ENCODE assay signal across 20 cellular contexts in genomic region chr2:239963646-239964205, GRCh38.
DNase-seq lines count a peak whose midpoint lies in the region; ATAC-seq, FAIRE-seq and TF ChIP-seq lines count a peak whose summit lies in the region.
"Had no signal": no experiment of that assay in that cellular context is flagged by ENCODE, and none has a peak within 500 bp of the region (broad histone marks: within the 10 kb centered on the region; RNA-seq: fewer than 3 reads in every experiment).

No MANE protein-coding gene starts in this region.

- FAIRE-seq in kidney (lab: Jason Lieb, UNC), result no peak

- intact Hi-C loops in activated T-helper 1 cell treated with anti-CD3 and anti-CD28 coated beads, Interleukin-12 subunit alpha, Interleukin-12 subunit beta, Interleukin-2, Interleukin-4 antibody, amounts not matched to agents 30 ng/mL and 10 ng/mL and 1 ng/mL, durations not matched to agents 14 hours and 24 hours and 36 hours (cut with micrococcal nuclease), result no loop called here
- intact Hi-C loops in kidney (cut with DNase I) (no loop called here), sigmoid colon (cut with DNase I) (no loop called here)

- no peak overlapping the region for H3K9ac ChIP-seq in kidney (ENCODE audit: low read length in 2 of 2)

- H3K4me1 Mint-ChIP-seq in GM23338 (peaks cover 14% of the 10 kb centered on the region), immature natural killer cell (no peaks in the 10 kb centered on the region)
- no peaks in the 10 kb centered on the region for H3K4me1 Mint-ChIP-seq in activated T-helper 1 cell treated with anti-CD3 and anti-CD28 coated beads, Interleukin-12 subunit alpha, Interleukin-12 subunit beta, Interleukin-2, Interleukin-4 antibody, amounts not matched to agents 30 ng/mL and 10 ng/mL and 1 ng/mL, durations not matched to agents 14 hours and 24 hours and 36 hours (ENCODE audit: low read depth)
- H3K4me1 Mint-ChIP-seq: IgD-negative memory B cell had no signal

- no peaks in the 10 kb centered on the region for H3K79me2 ChIP-seq in GM23338 (replicated peaks; ENCODE audit: insufficient read depth)

- H3K27ac Mint-ChIP-seq in GM23338 (peak overlapping the region; percentile 73), immature natural killer cell (no peak overlapping the region)
- H3K27ac Mint-ChIP-seq in activated T-helper 1 cell treated with anti-CD3 and anti-CD28 coated beads, Interleukin-12 subunit alpha, Interleukin-12 subunit beta, Interleukin-2, Interleukin-4 antibody, amounts not matched to agents 30 ng/mL and 10 ng/mL and 1 ng/mL, durations not matched to agents 14 hours and 24 hours and 36 hours, result peak overlapping the region; percentile 31
- H3K27ac Mint-ChIP-seq: IgD-negative memory B cell had no signal

- WGBS in sigmoid colon, 2 donors, result 97% methylated on average over 19 of the region's 19 CpGs

- H3K36me3 Mint-ChIP-seq in GM23338 (ENCODE audit: low read depth) (peaks cover 45% of the 10 kb centered on the region), immature natural killer cell (peaks cover 20 to 44% (median 20%) of the 10 kb centered on the region in 3 donors)
- peaks cover 18% of the 10 kb centered on the region for H3K36me3 Mint-ChIP-seq in activated T-helper 1 cell treated with anti-CD3 and anti-CD28 coated beads, Interleukin-12 subunit alpha, Interleukin-12 subunit beta, Interleukin-2, Interleukin-4 antibody, amounts not matched to agents 30 ng/mL and 10 ng/mL and 1 ng/mL, durations not matched to agents 14 hours and 24 hours and 36 hours (ENCODE audit: low read depth)

- TF ChIP-seq CTCF in GM23338 (conservative IDR thresholded peaks at IDR 0.05; ENCODE audit: low read depth in 2 of 2) (no peak), kidney (IDR thresholded peaks at IDR 0.05; ENCODE audit: borderline replicate concordance, extremely low read depth, insufficient read depth) (no peak), sigmoid colon (IDR thresholded peaks at IDR 0.05) (no peak), GM10266 (IDR thresholded peaks at IDR 0.05; ENCODE audit: control insufficient read depth, insufficient read depth, low read depth, missing control alignments) (no peak)

- H3K9me3 Mint-ChIP-seq in GM23338, result no peaks in the 10 kb centered on the region
- no peaks in the 10 kb centered on the region for H3K9me3 Mint-ChIP-seq in activated T-helper 1 cell treated with anti-CD3 and anti-CD28 coated beads, Interleukin-12 subunit alpha, Interleukin-12 subunit beta, Interleukin-2, Interleukin-4 antibody, amounts not matched to agents 30 ng/mL and 10 ng/mL and 1 ng/mL, durations not matched to agents 14 hours and 24 hours and 36 hours
- H3K9me3 Mint-ChIP-seq in immature natural killer cell, result no peaks in the 10 kb centered on the region

- TF ChIP-seq EP300 in sigmoid colon (IDR thresholded peaks at IDR 0.05), result no peak

- H3K4me3 Mint-ChIP-seq in GM23338, result no peak overlapping the region
- no peak overlapping the region for H3K4me3 Mint-ChIP-seq in activated T-helper 1 cell treated with anti-CD3 and anti-CD28 coated beads, Interleukin-12 subunit alpha, Interleukin-12 subunit beta, Interleukin-2, Interleukin-4 antibody, amounts not matched to agents 30 ng/mL and 10 ng/mL and 1 ng/mL, durations not matched to agents 14 hours and 24 hours and 36 hours
- no peak overlapping the region for H3K4me3 Mint-ChIP-seq in immature natural killer cell
- H3K4me3 Mint-ChIP-seq: IgD-negative memory B cell had no signal

- H3K4me1 ChIP-seq in GM23338 (ENCODE audit: insufficient read depth) (no peaks in the 10 kb centered on the region), kidney (ENCODE audit: control insufficient read depth in 1 of 2, insufficient read depth in 1 of 2, low read depth in 1 of 2, low read length in 2 of 2) (no peaks in the 10 kb centered on the region), sigmoid colon (peaks cover 0 to 12% (median 11%) of the 10 kb centered on the region in 4 donors)
- H3K4me1 ChIP-seq: HAP-1 had no signal

- H4K20me1 ChIP-seq in GM23338 (replicated peaks; ENCODE audit: insufficient read depth), result no peaks in the 10 kb centered on the region

- no peaks in the 10 kb centered on the region for H3K27me3 ChIP-seq in GM23338 (ENCODE audit: insufficient read depth)
- H3K27me3 ChIP-seq in sigmoid colon, result no peaks in the 10 kb centered on the region
- H3K27me3 ChIP-seq: MG63 had no signal

- H2AFZ ChIP-seq in GM23338, result no peak overlapping the region

- H3K36me3 ChIP-seq in GM23338 (ENCODE audit: insufficient read depth) (no peaks in the 10 kb centered on the region), kidney (ENCODE audit: control insufficient read depth in 1 of 2, insufficient read depth in 2 of 2, low read length in 2 of 2) (peaks cover 22 to 25% of the 10 kb centered on the region in 2 donors), sigmoid colon (peaks cover 0 to 67% (median 32%) of the 10 kb centered on the region in 4 donors)

- no peak for ATAC-seq in GM23338
- ATAC-seq: Panc1 had no signal

- H3K4me3 ChIP-seq in GM23338 (no peak overlapping the region), kidney (ENCODE audit: low read length in 2 of 2) (no peak overlapping the region), sigmoid colon (no peak overlapping the region)
- H3K4me3 ChIP-seq: HAP-1, MG63 had no signal

- peaks cover 6% of the 10 kb centered on the region for H3K27me3 Mint-ChIP-seq in GM23338 (ENCODE audit: insufficient read depth, low read depth, poor library complexity)
- no peaks in the 10 kb centered on the region for H3K27me3 Mint-ChIP-seq in activated T-helper 1 cell treated with anti-CD3 and anti-CD28 coated beads, Interleukin-12 subunit alpha, Interleukin-12 subunit beta, Interleukin-2, Interleukin-4 antibody, amounts not matched to agents 30 ng/mL and 10 ng/mL and 1 ng/mL, durations not matched to agents 14 hours and 24 hours and 36 hours (ENCODE audit: insufficient read depth)
- peaks cover 0 to 3% (median 0%) of the 10 kb centered on the region in 3 donors for H3K27me3 Mint-ChIP-seq in immature natural killer cell (ENCODE audit: low read depth in 3 of 3)
- H3K27me3 Mint-ChIP-seq: IgD-negative memory B cell had no signal

- no peak for TF ChIP-seq POLR2A in sigmoid colon (IDR thresholded peaks at IDR 0.05)

- H3K4me2 ChIP-seq in GM23338, result no peak overlapping the region

- H3F3A ChIP-seq in GM23338 (replicated peaks; ENCODE audit: low read depth), result no peaks in the 10 kb centered on the region

- H3K9me3 ChIP-seq in kidney (ENCODE audit: control insufficient read depth in 1 of 2, low read length in 2 of 2), result no peaks in the 10 kb centered on the region
- H3K9me3 ChIP-seq in sigmoid colon, result no peaks in the 10 kb centered on the region
- H3K9me3 ChIP-seq: HAP-1, MG63 had no signal

- H3K27ac ChIP-seq in GM23338 (ENCODE audit: low read depth) (no peak overlapping the region), kidney (ENCODE audit: low read depth in 2 of 2, low read length in 2 of 2) (no peak overlapping the region), sigmoid colon (no peak overlapping the region)
- H3K27ac ChIP-seq: C4-2B had no signal

- no peaks in the 10 kb centered on the region for H3K9me2 ChIP-seq in GM23338 (ENCODE audit: insufficient read depth)

- DNase-seq in GM23338 (ENCODE audit: low spot score) (no peak), kidney (peak; percentile 43), sigmoid colon (peak; percentile 58), SW480 (ENCODE audit: low spot score) (no peak), immature natural killer cell (no peak), GM10266 (ENCODE audit: extremely low spot score) (no peak), NCI-H2227 treated with DMSO at 0.1 percent for 48 hours (lab: John Stamatoyannopoulos, UW) (no peak)
- no peak for DNase-seq in activated T-helper 1 cell treated with anti-CD3 and anti-CD28 coated beads, Interleukin-12 subunit alpha, Interleukin-12 subunit beta, Interleukin-2, Interleukin-4 antibody, amounts not matched to agents 30 ng/mL and 10 ng/mL and 1 ng/mL, durations not matched to agents 14 hours and 24 hours and 36 hours (ENCODE audit: low spot score)
- DNase-seq: ACHN, DMS79 treated with DMSO at 0.1 percent for 48 hours, Kasumi-1, MG63, NCI-H1048, NCI-H1436, NCI-H1930, NCI-H526 treated with DMSO at 0.1 percent for 48 hours had no signal

TF ChIP-seq in GM23338, 12 proteins besides CTCF, POLR2A, EP300 and RAD21 (continues in another document):
- TF ChIP-seq ZNF114 (CRISPR knock-in tag; IDR thresholded peaks at IDR 0.05), result no peak
- no peak for TF ChIP-seq EZH2 (IDR thresholded peaks at IDR 0.05; ENCODE audit: low read depth, unreplicated experiment)
- TF ChIP-seq NANOG (IDR thresholded peaks at IDR 0.05; ENCODE audit: borderline replicate concordance), result no peak
- TF ChIP-seq STAT1 (IDR thresholded peaks at IDR 0.05; ENCODE audit: unreplicated experiment), result no peak
- no peak for TF ChIP-seq ETS1 (IDR thresholded peaks at IDR 0.05)
- no peak for TF ChIP-seq ZNF331 (CRISPR knock-in tag; IDR thresholded peaks at IDR 0.05; ENCODE audit: low read depth)
- no peak for TF ChIP-seq CREB1 (CRISPR knock-in tag; IDR thresholded peaks at IDR 0.05; ENCODE audit: low read depth)

Comparison
In these comparisons a context has a peak if more than half of its experiments do, and no peak if none do; other contexts are left out.
1. DNase-seq: peak in kidney (single experiment) and sigmoid colon (single experiment); none in GM23338 (single experiment), activated T-helper 1 cell treated with anti-CD3 and anti-CD28 coated beads, Interleukin-12 subunit alpha, Interleukin-12 subunit beta, Interleukin-2, Interleukin-4 antibody, amounts not matched to agents 30 ng/mL and 10 ng/mL and 1 ng/mL, durations not matched to agents 14 hours and 24 hours and 36 hours (single experiment), SW480 (single experiment), immature natural killer cell (0 of 3), GM10266 (single experiment) and NCI-H2227 treated with DMSO at 0.1 percent for 48 hours (single experiment).
2. H3K27ac Mint-ChIP-seq: peak in GM23338 (single experiment) and activated T-helper 1 cell treated with anti-CD3 and anti-CD28 coated beads, Interleukin-12 subunit alpha, Interleukin-12 subunit beta, Interleukin-2, Interleukin-4 antibody, amounts not matched to agents 30 ng/mL and 10 ng/mL and 1 ng/mL, durations not matched to agents 14 hours and 24 hours and 36 hours (single experiment); none in immature natural killer cell (0 of 6).